Comparison of ENCODE assay signal across 1 cellular context in the genomic region with DNA sequence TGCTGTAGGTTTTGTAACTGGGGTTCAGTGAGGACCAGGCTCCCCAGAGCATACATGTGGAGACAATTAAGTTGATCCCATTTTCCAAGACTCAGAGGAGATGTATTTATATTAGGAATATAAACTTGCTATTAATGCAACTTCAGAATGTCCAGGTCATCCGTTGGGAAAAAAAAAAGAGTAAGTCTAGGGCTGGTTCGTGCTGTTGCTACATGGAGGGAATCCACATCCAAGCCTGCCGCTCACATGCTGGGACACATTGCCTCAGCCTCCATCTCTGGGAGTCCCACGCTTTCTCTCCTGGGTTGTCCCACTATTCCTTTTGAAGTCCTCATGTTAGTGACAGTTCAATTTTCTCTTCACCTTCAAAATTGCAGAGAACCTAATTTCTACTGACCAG.
TF ChIP-seq lines count a peak whose summit lies in the region.

No MANE protein-coding gene starts in this region.

TF ChIP-seq in K562, 482 proteins besides CTCF, POLR2A, EP300 and RAD21:
- TF ChIP-seq FOXK2 (conservative IDR thresholded peaks at IDR 0.05 in 1 of 2, IDR thresholded peaks at IDR 0.05 in 1 of 2; ENCODE audit: low read depth in 2 of 2) = no peak
- TF ChIP-seq KLF6 (CRISPR knock-in tag; IDR thresholded peaks at IDR 0.05; ENCODE audit: borderline replicate concordance) = no peak
- TF ChIP-seq, protein P1, sequence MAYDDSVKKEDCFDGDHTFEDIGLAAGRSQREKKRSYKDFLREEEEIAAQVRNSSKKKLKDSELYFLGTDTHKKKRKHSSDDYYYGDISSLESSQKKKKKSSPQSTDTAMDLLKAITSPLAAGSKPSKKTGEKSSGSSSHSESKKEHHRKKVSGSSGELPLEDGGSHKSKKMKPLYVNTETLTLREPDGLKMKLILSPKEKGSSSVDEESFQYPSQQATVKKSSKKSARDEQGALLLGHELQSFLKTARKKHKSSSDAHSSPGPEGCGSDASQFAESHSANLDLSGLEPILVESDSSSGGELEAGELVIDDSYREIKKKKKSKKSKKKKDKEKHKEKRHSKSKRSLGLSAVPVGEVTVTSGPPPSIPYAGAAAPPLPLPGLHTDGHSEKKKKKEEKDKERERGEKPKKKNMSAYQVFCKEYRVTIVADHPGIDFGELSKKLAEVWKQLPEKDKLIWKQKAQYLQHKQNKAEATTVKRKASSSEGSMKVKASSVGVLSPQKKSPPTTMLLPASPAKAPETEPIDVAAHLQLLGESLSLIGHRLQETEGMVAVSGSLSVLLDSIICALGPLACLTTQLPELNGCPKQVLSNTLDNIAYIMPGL (CRISPR knock-in tag; IDR thresholded peaks at IDR 0.05) = no peak
- no peak for TF ChIP-seq ZNF324 (CRISPR knock-in tag; IDR thresholded peaks at IDR 0.05)
- TF ChIP-seq GABPB2 (CRISPR knock-in tag; conservative IDR thresholded peaks at IDR 0.05) = no peak
- TF ChIP-seq, protein P2, sequence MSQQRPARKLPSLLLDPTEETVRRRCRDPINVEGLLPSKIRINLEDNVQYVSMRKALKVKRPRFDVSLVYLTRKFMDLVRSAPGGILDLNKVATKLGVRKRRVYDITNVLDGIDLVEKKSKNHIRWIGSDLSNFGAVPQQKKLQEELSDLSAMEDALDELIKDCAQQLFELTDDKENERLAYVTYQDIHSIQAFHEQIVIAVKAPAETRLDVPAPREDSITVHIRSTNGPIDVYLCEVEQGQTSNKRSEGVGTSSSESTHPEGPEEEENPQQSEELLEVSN (IDR thresholded peaks at IDR 0.05; ENCODE audit: borderline replicate concordance in 1 of 2, extremely low read depth in 1 of 2, insufficient read depth in 1 of 2, insufficient read length in 1 of 2, low read depth in 1 of 2, low read length in 1 of 2, poor library complexity in 1 of 2, severe bottlenecking in 1 of 2) = peak in 1 of 2 experiments; percentile 31
- TF ChIP-seq ZNF224 (CRISPR knock-in tag; IDR thresholded peaks at IDR 0.05) = no peak
- no peak for TF ChIP-seq FIP1L1 (IDR thresholded peaks at IDR 0.05; ENCODE audit: low read depth, low read length, poor library complexity, severe bottlenecking)
